Comparison of ENCODE assay signal across 9 cellular contexts in genomic region chr11:108466405-108466804, GRCh38. TPM values are rescaled to one million over a fixed set of nuclear protein-coding genes. Genes with fewer than 3 reads are reported as not detected.
DNase-seq lines count a peak whose midpoint lies in the region; ATAC-seq, FAIRE-seq and TF ChIP-seq lines count a peak whose summit lies in the region.
"Had no signal": no experiment of that assay in that cellular context is flagged by ENCODE, and none has a peak within 500 bp of the region (broad histone marks: within the 10 kb centered on the region; RNA-seq: fewer than 3 reads in every experiment).

No MANE protein-coding gene starts in this region.

- intact Hi-C loops in Right ventricle myocardium superior (cut with DNase I): no loop called here
- intact Hi-C loops in mucosa of descending colon (cut with DNase I, micrococcal nuclease): loop anchor here in 1 of 2 donors (5.0 kb wide), 1 partner anchor 244 kb away; the partner anchor contains the start of genes ATM and NPAT

- ATAC-seq in Right ventricle myocardium superior (ENCODE audit: poor library complexity) (no peak), mucosa of descending colon (no peak), HG02588 (IDR thresholded peaks at IDR 0.05; ENCODE audit: unreplicated experiment) (no peak), GM19397 (IDR thresholded peaks at IDR 0.05; ENCODE audit: unreplicated experiment) (no peak)

- no peaks in the 10 kb centered on the region for H3K9me3 ChIP-seq in right atrium auricular region
- H3K9me3 ChIP-seq in mucosa of descending colon: no peaks in the 10 kb centered on the region

- DNase-seq in right atrium auricular region (ENCODE audit: low spot score): no peak
- no peak for DNase-seq in Right ventricle myocardium superior
- no peak for DNase-seq in bronchial epithelial cell (ENCODE audit: low read depth)
- peak in 2 of 3 donors; percentile 17 to 28 for DNase-seq in mucosa of descending colon
- DNase-seq in H4 (ENCODE audit: low spot score): no peak
- DNase-seq in SK-N-DZ (ENCODE audit: low spot score): no peak
- DNase-seq: OCI-M1 had no signal

- no peak for FAIRE-seq in bronchial epithelial cell (lab: Jason Lieb, UNC)

- H3K27me3 ChIP-seq in right atrium auricular region: no peaks in the 10 kb centered on the region
- H3K27me3 ChIP-seq in bronchial epithelial cell (ENCODE audit: control insufficient read depth, insufficient read depth, low read length): no peaks in the 10 kb centered on the region

- peaks cover 0 to 6% of the 10 kb centered on the region in 2 donors for H3K4me1 ChIP-seq in right atrium auricular region
- peaks cover 3% of the 10 kb centered on the region for H3K4me1 ChIP-seq in mucosa of descending colon (ENCODE audit: low read depth)

- H3K4me3 ChIP-seq in right atrium auricular region (peak overlapping the region; percentile 55 to 61), bronchial epithelial cell (ENCODE audit: low read depth, low read length) (peak overlapping the region; percentile 60), mucosa of descending colon (peak overlapping the region; percentile 29)

- H3K36me3 ChIP-seq in right atrium auricular region (no peaks in the 10 kb centered on the region), bronchial epithelial cell (ENCODE audit: control insufficient read depth, insufficient read depth, low read length) (no peaks in the 10 kb centered on the region), mucosa of descending colon (ENCODE audit: low read depth) (no peaks in the 10 kb centered on the region)

- TF ChIP-seq CTCF in right atrium auricular region (IDR thresholded peaks at IDR 0.05) (no peak), bronchial epithelial cell (IDR thresholded peaks at IDR 0.05; ENCODE audit: insufficient read depth, low read length, severe bottlenecking) (no peak), mucosa of descending colon (IDR thresholded peaks at IDR 0.05) (no peak)

- H3K27ac ChIP-seq in right atrium auricular region: peak overlapping the region; percentile 94 to 97

RNA-seq across cellular contexts. Expression of gene C11orf65, which starts 0.9 kb away (rescaled TPM):
- 1 to 10 TPM in 1 of 2 donors, under 1 TPM in 1; 0.28 to 2.7 TPM for total RNA-seq in right atrium auricular region
- 0.56 TPM for total RNA-seq in Right ventricle myocardium superior
- total RNA-seq in bronchial epithelial cell: 0.79 and 1.8 TPM in 2 replicates
- 1 to 10 TPM in 1 of 3 donors, under 1 TPM in 2; 0.31 to 1.3 (median 0.35) TPM for total RNA-seq in mucosa of descending colon
- 0.41 TPM in 1 of 2 replicates, not detected in the other for total RNA-seq in H4 (2014; rRNA removed; shearing (Covaris generic))
- polyA plus RNA-seq in SK-N-DZ (2014; cell fraction: cytosol; rRNA removed): 0.72 and 0.78 TPM in 2 replicates
- 0.66 and 0.83 TPM in 2 replicates for polyA plus RNA-seq in SK-N-DZ (2014; cell fraction: nucleus; rRNA removed)

RNA-seq across cellular contexts. Expression of gene POGLUT3, which starts 31.8 kb away (rescaled TPM):
- total RNA-seq in right atrium auricular region (10 to 100 TPM; 10.2 to 13.2 TPM), Right ventricle myocardium superior (11.3 TPM), bronchial epithelial cell (2.9 and 5.0 TPM in 2 replicates), mucosa of descending colon (10 to 100 TPM; 13.8 to 25.4 (median 20.0) TPM)
- total RNA-seq in H4 (2014; rRNA removed; shearing (Covaris generic)): 63.7 and 64.4 TPM in 2 replicates
- 15.9 and 17.9 TPM in 2 replicates for polyA plus RNA-seq in SK-N-DZ (2014; cell fraction: cytosol; rRNA removed)
- 5.2 and 5.3 TPM in 2 replicates for polyA plus RNA-seq in SK-N-DZ (2014; cell fraction: nucleus; rRNA removed)

Comparison
In these comparisons a context has a peak if more than half of its experiments do, and no peak if none do; other contexts are left out.
1. DNase-seq: peak in mucosa of descending colon (2 of 3); none in right atrium auricular region (single experiment), Right ventricle myocardium superior (single experiment), bronchial epithelial cell (single experiment), H4 (single experiment) and SK-N-DZ (single experiment).
2. Peak in every context shown above with its lines, with median percentiles within 50 percentile points of each other: H3K4me3 ChIP-seq.